8 cellular contexts compared by ENCODE assay signal in the genomic region with DNA sequence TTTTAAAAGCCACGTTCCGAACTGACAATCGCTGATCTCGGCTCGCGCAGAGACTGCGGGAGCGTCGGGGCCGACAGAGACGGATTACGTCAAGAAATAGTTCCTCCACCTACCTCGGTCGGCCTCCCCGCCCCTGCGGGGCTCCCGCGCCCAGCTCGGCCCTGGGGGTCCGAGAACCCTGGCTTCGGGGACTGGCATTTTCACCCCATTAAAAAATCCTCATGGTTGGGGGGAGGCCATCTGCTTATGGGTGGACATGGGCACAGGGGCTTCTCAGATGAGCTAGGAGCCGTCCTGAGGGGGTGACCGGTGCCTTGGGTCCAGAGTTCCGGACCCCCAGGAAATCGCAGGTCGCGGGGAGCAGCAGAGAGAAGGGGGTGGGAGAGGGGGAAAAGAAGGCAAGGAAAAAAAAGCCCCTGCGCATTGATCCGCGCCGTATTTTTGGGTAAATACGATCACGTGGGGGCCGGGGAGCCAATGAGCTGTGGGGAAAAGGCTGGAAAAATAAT. TPM values are rescaled to one million over a fixed set of nuclear protein-coding genes. Genes with fewer than 3 reads are reported as not detected.
A peak's percentile ranks its signal among the peaks of the same experiment; 100 is the strongest.
DNase-seq lines count a peak whose midpoint lies in the region; ATAC-seq and TF ChIP-seq lines count a peak whose summit lies in the region.

No MANE protein-coding gene starts in this region.

- peaks cover 95% of the 10 kb centered on the region for H3K27me3 Mint-ChIP-seq in T-helper 2 cell treated with Interferon-gamma antibody and Interleukin-4, amounts not matched to agents 5 μg/mL and 100 μg/mL, for 36 hours (ENCODE audit: low read depth)

- CTCF ChIA-PET in HEK293T (lab: Yijun Ruan, JAX), result interaction anchor here (0.7 to 4.8 kb wide), 6 partner anchors 9 to 33 kb away, joined by 3 to 27 read pairs (median 5); a partner anchor contains a TSS

- no peaks in the 10 kb centered on the region for H3K36me3 ChIP-seq in kidney epithelial cell (ENCODE audit: control insufficient read depth, insufficient read depth, low read length)

- H3K4me3 ChIP-seq in AG10803 (ENCODE audit: low read length), result peak overlapping the region; percentile 98
- H3K4me3 ChIP-seq in kidney epithelial cell (ENCODE audit: low read depth, low read length), result peak overlapping the region; percentile 62

- DNase-seq in AG10803 (ENCODE audit: low read depth) (peak; percentile 87), HEK293T (ENCODE audit: extremely low spot score) (no peak), kidney epithelial cell (ENCODE audit: low read depth) (no peak), OCI-M1 (lab: John Stamatoyannopoulos, UW) (no peak), NCI-H1436 treated with DMSO at 0.1 percent for 48 hours (lab: John Stamatoyannopoulos, UW) (no peak)
- DNase-seq in T-helper 2 cell treated with Interferon-gamma antibody and Interleukin-4, amounts not matched to agents 5 μg/mL and 100 μg/mL, for 36 hours (ENCODE audit: low spot score), result no peak
- DNase-seq in activated CD8-positive, alpha-beta memory T cell treated with anti-CD3 and anti-CD28 coated beads, Interleukin-2, amount 50 U/mL, for 48 hours, result no peak

- H3K27ac Mint-ChIP-seq in T-helper 2 cell treated with Interferon-gamma antibody and Interleukin-4, amounts not matched to agents 5 μg/mL and 100 μg/mL, for 36 hours, result peak overlapping the region; percentile 55

- peaks cover 38% of the 10 kb centered on the region for H3K27me3 ChIP-seq in kidney epithelial cell (ENCODE audit: control insufficient read depth, insufficient read depth, low read length)

- ATAC-seq in HG03378 (IDR thresholded peaks at IDR 0.05; ENCODE audit: unreplicated experiment), result no peak

- peaks cover 11% of the 10 kb centered on the region for H3K4me1 Mint-ChIP-seq in T-helper 2 cell treated with Interferon-gamma antibody and Interleukin-4, amounts not matched to agents 5 μg/mL and 100 μg/mL, for 36 hours (ENCODE audit: low read depth)

- POLR2A ChIA-PET in HEK293T (lab: Yijun Ruan, JAX), result interaction anchor here (0.6 to 7.6 kb wide), 18 partner anchors 8 to 280 kb away, joined by 3 to 69 read pairs (median 4); a partner anchor contains a TSS

- H3K9me3 Mint-ChIP-seq in T-helper 2 cell treated with Interferon-gamma antibody and Interleukin-4, amounts not matched to agents 5 μg/mL and 100 μg/mL, for 36 hours, result no peaks in the 10 kb centered on the region

- H3K36me3 Mint-ChIP-seq in T-helper 2 cell treated with Interferon-gamma antibody and Interleukin-4, amounts not matched to agents 5 μg/mL and 100 μg/mL, for 36 hours (ENCODE audit: low read depth), result no peaks in the 10 kb centered on the region

- peak overlapping the region; percentile 9 for H3K4me3 Mint-ChIP-seq in T-helper 2 cell treated with Interferon-gamma antibody and Interleukin-4, amounts not matched to agents 5 μg/mL and 100 μg/mL, for 36 hours

- TF ChIP-seq CTCF in AG10803 (conservative IDR thresholded peaks at IDR 0.05; ENCODE audit: low read length) (no peak), kidney epithelial cell (IDR thresholded peaks at IDR 0.05; ENCODE audit: insufficient read depth, low read length, poor library complexity, severe bottlenecking) (no peak)

TF ChIP-seq in HEK293T, 16 proteins besides CTCF, POLR2A, EP300 and RAD21:
- TF ChIP-seq ELF4 (IDR thresholded peaks at IDR 0.05), result no peak
- TF ChIP-seq, protein P1, sequence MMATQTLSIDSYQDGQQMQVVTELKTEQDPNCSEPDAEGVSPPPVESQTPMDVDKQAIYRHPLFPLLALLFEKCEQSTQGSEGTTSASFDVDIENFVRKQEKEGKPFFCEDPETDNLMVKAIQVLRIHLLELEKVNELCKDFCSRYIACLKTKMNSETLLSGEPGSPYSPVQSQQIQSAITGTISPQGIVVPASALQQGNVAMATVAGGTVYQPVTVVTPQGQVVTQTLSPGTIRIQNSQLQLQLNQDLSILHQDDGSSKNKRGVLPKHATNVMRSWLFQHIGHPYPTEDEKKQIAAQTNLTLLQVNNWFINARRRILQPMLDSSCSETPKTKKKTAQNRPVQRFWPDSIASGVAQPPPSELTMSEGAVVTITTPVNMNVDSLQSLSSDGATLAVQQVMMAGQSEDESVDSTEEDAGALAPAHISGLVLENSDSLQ (IDR thresholded peaks at IDR 0.05), result peak; percentile 96

RNA-seq across cellular contexts. Expression of a gene that starts 0.3 kb away (rescaled TPM):
- total RNA-seq in kidney epithelial cell, result 12.3 and 15.5 TPM in 2 replicates

RNA-seq across cellular contexts. Expression of a gene that starts 9.1 kb away (rescaled TPM):
- total RNA-seq in kidney epithelial cell, result 0.41 and 0.67 TPM in 2 replicates

RNA-seq across cellular contexts. Expression of a gene that starts 14.7 kb away (rescaled TPM):
- 5.9 and 9.2 TPM in 2 replicates for total RNA-seq in kidney epithelial cell

RNA-seq across cellular contexts. Expression of a gene that starts 24.9 kb away (rescaled TPM):
- 0.46 and 0.55 TPM in 2 replicates for total RNA-seq in kidney epithelial cell

RNA-seq across cellular contexts. Expression of a gene that starts 26.7 kb away (rescaled TPM):
- total RNA-seq in kidney epithelial cell, result 0.58 and 0.96 TPM in 2 replicates
